ENCODE assay signal across 8 cellular contexts in the genomic region with DNA sequence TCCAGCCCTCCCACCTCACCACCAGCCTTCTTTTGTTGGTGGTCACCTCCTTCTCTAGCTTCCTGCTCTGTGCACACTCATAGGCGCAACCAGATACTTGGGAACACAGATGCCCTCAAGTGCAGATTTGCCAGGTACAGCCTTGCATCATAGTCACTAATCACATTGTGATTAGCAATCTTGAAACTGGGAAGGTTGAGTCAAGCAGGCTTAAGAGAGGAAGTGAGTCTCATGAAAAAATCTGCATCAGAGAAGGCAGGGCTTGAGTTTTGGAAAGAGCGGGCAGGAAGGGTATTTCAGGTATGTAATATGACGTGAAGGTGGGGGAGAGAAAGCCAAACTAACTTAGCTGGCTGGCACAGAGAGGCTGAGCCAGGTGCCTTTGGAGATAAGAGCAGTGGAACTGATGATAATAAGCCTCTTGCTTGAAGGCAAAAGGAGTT. TPM values are rescaled to one million over a fixed set of nuclear protein-coding genes. Genes with fewer than 3 reads are reported as not detected.
DNase-seq lines count a peak whose midpoint lies in the region; ATAC-seq, FAIRE-seq and TF ChIP-seq lines count a peak whose summit lies in the region.

No MANE protein-coding gene starts in this region.

- no peaks in the 10 kb centered on the region for H3K27me3 Mint-ChIP-seq in IgD-negative memory B cell
- H3K27me3 Mint-ChIP-seq in activated CD8-positive, alpha-beta memory T cell treated with anti-CD3 and anti-CD28 coated beads, Interleukin-2, amount 10 ng/mL, durations not matched to agents 7 days and 5 days: no peaks in the 10 kb centered on the region
- H3K27me3 Mint-ChIP-seq in naive thymus-derived CD8-positive, alpha-beta T cell: no peaks in the 10 kb centered on the region

- H3K4me1 Mint-ChIP-seq in IgD-negative memory B cell: peaks cover 45 to 59% (median 51%) of the 10 kb centered on the region in 3 donors
- H3K4me1 Mint-ChIP-seq in activated CD8-positive, alpha-beta memory T cell treated with anti-CD3 and anti-CD28 coated beads, Interleukin-2, amount 10 ng/mL, durations not matched to agents 7 days and 5 days: peaks cover 55% of the 10 kb centered on the region
- peaks cover 36 to 69% (median 59%) of the 10 kb centered on the region in 4 donors for H3K4me1 Mint-ChIP-seq in naive thymus-derived CD8-positive, alpha-beta T cell

- H3K4me1 ChIP-seq in ES-I3 (ENCODE audit: insufficient read depth, low read length): peaks cover 16% of the 10 kb centered on the region

- H3K27ac Mint-ChIP-seq in IgD-negative memory B cell: peak overlapping the region; percentile 63 to 99 (median 96)
- peak overlapping the region; percentile 65 for H3K27ac Mint-ChIP-seq in activated CD8-positive, alpha-beta memory T cell treated with anti-CD3 and anti-CD28 coated beads, Interleukin-2, amount 10 ng/mL, durations not matched to agents 7 days and 5 days
- H3K27ac Mint-ChIP-seq in naive thymus-derived CD8-positive, alpha-beta T cell: peak overlapping the region; percentile 27 to 100 (median 98)

- peaks cover 0 to 5% (median 0%) of the 10 kb centered on the region in 3 donors for H3K9me3 Mint-ChIP-seq in IgD-negative memory B cell
- H3K9me3 Mint-ChIP-seq in activated CD8-positive, alpha-beta memory T cell treated with anti-CD3 and anti-CD28 coated beads, Interleukin-2, amount 10 ng/mL, durations not matched to agents 7 days and 5 days (ENCODE audit: low read depth): no peaks in the 10 kb centered on the region
- H3K9me3 Mint-ChIP-seq in naive thymus-derived CD8-positive, alpha-beta T cell: no peaks in the 10 kb centered on the region

- peaks cover 3% of the 10 kb centered on the region for H3K36me3 Mint-ChIP-seq in IgD-negative memory B cell
- H3K36me3 Mint-ChIP-seq in activated CD8-positive, alpha-beta memory T cell treated with anti-CD3 and anti-CD28 coated beads, Interleukin-2, amount 10 ng/mL, durations not matched to agents 7 days and 5 days: no peaks in the 10 kb centered on the region
- peaks cover 0 to 1% (median 0%) of the 10 kb centered on the region in 3 donors for H3K36me3 Mint-ChIP-seq in naive thymus-derived CD8-positive, alpha-beta T cell

- POLR2A ChIA-PET in naive thymus-derived CD8-positive, alpha-beta T cell (lab: Charles Lee): interaction anchor here (0.9 to 1.8 kb wide), 3 partner anchors 26 to 160 kb away, joined by 3 to 7 read pairs (median 4); a partner anchor contains a TSS

- peak overlapping the region; percentile 8 to 74 (median 47) for H3K4me3 Mint-ChIP-seq in IgD-negative memory B cell
- H3K4me3 Mint-ChIP-seq in activated CD8-positive, alpha-beta memory T cell treated with anti-CD3 and anti-CD28 coated beads, Interleukin-2, amount 10 ng/mL, durations not matched to agents 7 days and 5 days: no peak overlapping the region
- peak overlapping the region in 7 of 10 donors; percentile 0 to 40 (median 2) for H3K4me3 Mint-ChIP-seq in naive thymus-derived CD8-positive, alpha-beta T cell

- no peak for TF ChIP-seq POLR2A in H54 (IDR thresholded peaks at IDR 0.05; ENCODE audit: low read depth, low read length)

- DNase-seq in activated CD8-positive, alpha-beta memory T cell treated with anti-CD3 and anti-CD28 coated beads, Interleukin-2, amount 10 ng/mL, durations not matched to agents 7 days and 5 days: peak; percentile 65
- peak in 6 of 10 donors; percentile 12 to 42 (median 26) for DNase-seq in naive thymus-derived CD8-positive, alpha-beta T cell
- no peak for DNase-seq in NCI-H1105 (lab: John Stamatoyannopoulos, UW)
- no peak for DNase-seq in NCI-H146 (lab: John Stamatoyannopoulos, UW)
- DNase-seq in H54 (ENCODE audit: insufficient read length, low spot score): no peak

- FAIRE-seq in H54 (lab: Jason Lieb, UNC): no peak

- CTCF ChIA-PET in activated CD8-positive, alpha-beta memory T cell treated with anti-CD3 and anti-CD28 coated beads, Interleukin-2, amount 10 ng/mL, durations not matched to agents 7 days and 5 days (lab: Charles Lee): interaction anchor here (0.7 to 16.6 kb wide), 10 partner anchors 16 to 157 kb away, joined by 3 to 275 read pairs (median 9); a partner anchor contains a TSS

- peak; percentile 39 for ATAC-seq in GM21390 (IDR thresholded peaks at IDR 0.05; ENCODE audit: unreplicated experiment)
- ATAC-seq in activated CD8-positive, alpha-beta memory T cell treated with anti-CD3 and anti-CD28 coated beads, Interleukin-2, amount 10 ng/mL, durations not matched to agents 7 days and 5 days: peak; percentile 32
- peak in 1 of 2 donors; percentile 2 for ATAC-seq in naive thymus-derived CD8-positive, alpha-beta T cell

- H3K9ac ChIP-seq in ES-I3 (ENCODE audit: low read depth, low read length): 0 out of 2 replicates have a peak overlapping the region, but pooled peaks have one; percentile 4

- H3K9me3 ChIP-seq in ES-I3 (ENCODE audit: control insufficient read depth, insufficient read depth, low read length): no peaks in the 10 kb centered on the region

- H3K36me3 ChIP-seq in ES-I3 (ENCODE audit: insufficient read depth, low read length): no peaks in the 10 kb centered on the region

RNA-seq across cellular contexts. Expression of a gene that starts 2.7 kb away (rescaled TPM):
- polyA plus RNA-seq in IgD-negative memory B cell: 37.9 TPM
- 10 to 100 TPM; 34.3 to 44.6 TPM for total RNA-seq in activated CD8-positive, alpha-beta memory T cell treated with anti-CD3 and anti-CD28 coated beads, Interleukin-2, amount 10 ng/mL, durations not matched to agents 7 days and 5 days
- total RNA-seq in naive thymus-derived CD8-positive, alpha-beta T cell: 10 to 100 TPM; 43.3 to 46.5 TPM
- 10 to 100 TPM; 12.7 to 22.1 (median 20.4) TPM for polyA plus RNA-seq in naive thymus-derived CD8-positive, alpha-beta T cell

RNA-seq across cellular contexts. Expression of a gene that starts 11.1 kb away (rescaled TPM):
- polyA plus RNA-seq in IgD-negative memory B cell: not detected
- 1 to 10 TPM; 3.0 to 5.1 TPM for total RNA-seq in activated CD8-positive, alpha-beta memory T cell treated with anti-CD3 and anti-CD28 coated beads, Interleukin-2, amount 10 ng/mL, durations not matched to agents 7 days and 5 days
- 1 to 10 TPM; 6.5 to 6.9 TPM for total RNA-seq in naive thymus-derived CD8-positive, alpha-beta T cell
- under 1 TPM in 1 of 3 donors, not detected in 2; 0.13 TPM for polyA plus RNA-seq in naive thymus-derived CD8-positive, alpha-beta T cell

RNA-seq across cellular contexts. Expression of a gene that starts 25.5 kb away (rescaled TPM):
- 27.3 TPM for polyA plus RNA-seq in IgD-negative memory B cell
- 10 to 100 TPM; 14.2 to 26.5 TPM for total RNA-seq in activated CD8-positive, alpha-beta memory T cell treated with anti-CD3 and anti-CD28 coated beads, Interleukin-2, amount 10 ng/mL, durations not matched to agents 7 days and 5 days
- 10 to 100 TPM; 27.5 to 34.2 TPM for total RNA-seq in naive thymus-derived CD8-positive, alpha-beta T cell
- polyA plus RNA-seq in naive thymus-derived CD8-positive, alpha-beta T cell: 10 to 100 TPM; 19.6 to 22.4 (median 20.8) TPM

RNA-seq across cellular contexts. Expression of a gene that starts 25.5 kb away (rescaled TPM):
- polyA plus RNA-seq in IgD-negative memory B cell: 1.6 TPM
- total RNA-seq in activated CD8-positive, alpha-beta memory T cell treated with anti-CD3 and anti-CD28 coated beads, Interleukin-2, amount 10 ng/mL, durations not matched to agents 7 days and 5 days: 10 to 100 TPM; 34.2 to 38.3 TPM
- total RNA-seq in naive thymus-derived CD8-positive, alpha-beta T cell: 10 to 100 TPM; 21.8 to 25.8 TPM
- 1 to 10 TPM; 1.3 to 2.2 (median 1.6) TPM for polyA plus RNA-seq in naive thymus-derived CD8-positive, alpha-beta T cell

RNA-seq across cellular contexts. Expression of a gene that starts 31.7 kb away (rescaled TPM):
- 186 TPM for polyA plus RNA-seq in IgD-negative memory B cell
- total RNA-seq in activated CD8-positive, alpha-beta memory T cell treated with anti-CD3 and anti-CD28 coated beads, Interleukin-2, amount 10 ng/mL, durations not matched to agents 7 days and 5 days: 100 to 1,000 TPM; 111 to 130 TPM
- total RNA-seq in naive thymus-derived CD8-positive, alpha-beta T cell: 100 to 1,000 TPM; 125 to 136 TPM
- 100 to 1,000 TPM; 116 to 154 (median 150) TPM for polyA plus RNA-seq in naive thymus-derived CD8-positive, alpha-beta T cell

Comparison
In these comparisons a context has a peak if more than half of its experiments do, and no peak if none do; other contexts are left out.
1. DNase-seq: peak in activated CD8-positive, alpha-beta memory T cell treated with anti-CD3 and anti-CD28 coated beads, Interleukin-2, amount 10 ng/mL, durations not matched to agents 7 days and 5 days (single experiment) and naive thymus-derived CD8-positive, alpha-beta T cell (6 of 10); none in NCI-H1105 (single experiment), NCI-H146 (single experiment) and H54 (single experiment).
2. Peak in every context shown above with its lines, with median percentiles within 50 percentile points of each other: H3K27ac Mint-ChIP-seq.